ENCODE assay signal across 15 cellular contexts in genomic region chr14:91714805-91715204, GRCh38. TPM values are rescaled to one million over a fixed set of nuclear protein-coding genes. Genes with fewer than 3 reads are reported as not detected.
A peak's percentile ranks its signal among the peaks of the same experiment; 100 is the strongest.
DNase-seq lines count a peak whose midpoint lies in the region; ATAC-seq lines count a peak whose summit lies in the region.
"Had no signal": no experiment of that assay in that cellular context is flagged by ENCODE, and none has a peak within 500 bp of the region (broad histone marks: within the 10 kb centered on the region; RNA-seq: fewer than 3 reads in every experiment).

No MANE protein-coding gene starts in this region.

- no peaks in the 10 kb centered on the region for H3K27me3 Mint-ChIP-seq in activated naive CD4-positive, alpha-beta T cell treated with anti-CD3 and anti-CD28 coated beads for 36 hours (ENCODE audit: low read depth)
- H3K27me3 Mint-ChIP-seq in T-cell, result no peaks in the 10 kb centered on the region
- peaks cover 2% of the 10 kb centered on the region for H3K27me3 Mint-ChIP-seq in activated naive CD8-positive, alpha-beta T cell treated with anti-CD3 and anti-CD28 coated beads, Interleukin-2, amount 50 U/mL, for 24 hours

- CTCF ChIA-PET in activated naive CD4-positive, alpha-beta T cell treated with anti-CD3 and anti-CD28 coated beads for 36 hours (lab: Charles Lee), result interaction anchor here (0.5 to 1.9 kb wide), 7 partner anchors 12 to 196 kb away, joined by 3 to 10 read pairs (median 3); no protein-coding TSS in a partner anchor
- CTCF ChIA-PET in T-cell (lab: Charles Lee), result interaction anchor here (0.5 to 0.7 kb wide), 3 partner anchors 157 to 1237 kb away, joined by 3 to 4 read pairs (median 3); no protein-coding TSS in a partner anchor

- H3K27ac Mint-ChIP-seq in activated naive CD4-positive, alpha-beta T cell treated with anti-CD3 and anti-CD28 coated beads for 36 hours, result no peak overlapping the region
- peak overlapping the region; percentile 19 to 61 for H3K27ac Mint-ChIP-seq in T-cell
- no peak overlapping the region for H3K27ac Mint-ChIP-seq in activated naive CD8-positive, alpha-beta T cell treated with anti-CD3 and anti-CD28 coated beads, Interleukin-2, amount 50 U/mL, for 24 hours
- peak overlapping the region; percentile 82 for H3K27ac Mint-ChIP-seq in stimulated activated effector memory CD8-positive, alpha-beta T cell treated with anti-CD3 and anti-CD28 coated beads, Interleukin-12 subunit alpha, Interleukin-12 subunit beta, amount 100 ng/mL, for 72 hours

- POLR2A ChIA-PET in T-cell (lab: Charles Lee), result no interaction called here

- peak; percentile 70 for DNase-seq in activated naive CD4-positive, alpha-beta T cell treated with anti-CD3 and anti-CD28 coated beads for 36 hours
- no peak for DNase-seq in activated naive CD4-positive, alpha-beta T cell treated with Interleukin-2 at 50 U/mL for 16 hours
- DNase-seq in T-cell (peak in 33 of 34 experiments; percentile 5 to 68 (median 36)), kidney glomerular epithelial cell (lab: John Stamatoyannopoulos, UW) (no peak), NCI-H2227 treated with DMSO at 0.1 percent for 48 hours (lab: John Stamatoyannopoulos, UW) (no peak), cerebellar nuclear complex (lab: John Stamatoyannopoulos, UW) (no peak)
- peak; percentile 16 for DNase-seq in activated naive CD8-positive, alpha-beta T cell treated with anti-CD3 and anti-CD28 coated beads, Interleukin-2, amount 50 U/mL, for 24 hours
- no peak for DNase-seq in stimulated activated effector memory CD8-positive, alpha-beta T cell treated with anti-CD3 and anti-CD28 coated beads, Interleukin-12 subunit alpha, Interleukin-12 subunit beta, amount 100 ng/mL, for 72 hours (ENCODE audit: low spot score in 2 of 2)
- DNase-seq: brain microvascular endothelial cell, GM23248, islet precursor cell, KG1, NCI-H446, SHP77 treated with DMSO at 0.1 percent for 48 hours had no signal

- ATAC-seq in T-cell (replicated peaks in 1 of 4), result peak; percentile 79 to 99 (median 91)
- ATAC-seq in activated naive CD8-positive, alpha-beta T cell treated with anti-CD3 and anti-CD28 coated beads, Interleukin-2, amount 50 U/mL, for 24 hours, result no peak
- ATAC-seq in stimulated activated effector memory CD8-positive, alpha-beta T cell treated with anti-CD3 and anti-CD28 coated beads, Interleukin-12 subunit alpha, Interleukin-12 subunit beta, amount 100 ng/mL, for 72 hours, result peak; percentile 84
- ATAC-seq: esophagus mucosa had no signal

- H3K4me3 Mint-ChIP-seq in activated naive CD4-positive, alpha-beta T cell treated with anti-CD3 and anti-CD28 coated beads for 36 hours, result peak overlapping the region; percentile 29
- peak overlapping the region in 2 of 3 donors; percentile 25 to 56 for H3K4me3 Mint-ChIP-seq in T-cell
- H3K4me3 Mint-ChIP-seq in activated naive CD8-positive, alpha-beta T cell treated with anti-CD3 and anti-CD28 coated beads, Interleukin-2, amount 50 U/mL, for 24 hours, result no peak overlapping the region
- peak overlapping the region; percentile 50 for H3K4me3 Mint-ChIP-seq in stimulated activated effector memory CD8-positive, alpha-beta T cell treated with anti-CD3 and anti-CD28 coated beads, Interleukin-12 subunit alpha, Interleukin-12 subunit beta, amount 100 ng/mL, for 72 hours

- no peaks in the 10 kb centered on the region for H3K9me3 Mint-ChIP-seq in activated naive CD4-positive, alpha-beta T cell treated with anti-CD3 and anti-CD28 coated beads for 36 hours
- H3K9me3 Mint-ChIP-seq in T-cell, result no peaks in the 10 kb centered on the region
- no peaks in the 10 kb centered on the region for H3K9me3 Mint-ChIP-seq in activated naive CD8-positive, alpha-beta T cell treated with anti-CD3 and anti-CD28 coated beads, Interleukin-2, amount 50 U/mL, for 24 hours
- H3K9me3 Mint-ChIP-seq in stimulated activated effector memory CD8-positive, alpha-beta T cell treated with anti-CD3 and anti-CD28 coated beads, Interleukin-12 subunit alpha, Interleukin-12 subunit beta, amount 100 ng/mL, for 72 hours, result no peaks in the 10 kb centered on the region

- H3K4me1 Mint-ChIP-seq in activated naive CD4-positive, alpha-beta T cell treated with anti-CD3 and anti-CD28 coated beads for 36 hours (ENCODE audit: low read depth), result peaks cover 9% of the 10 kb centered on the region
- peaks cover 6 to 12% (median 10%) of the 10 kb centered on the region in 3 donors for H3K4me1 Mint-ChIP-seq in T-cell
- peaks cover 4% of the 10 kb centered on the region for H3K4me1 Mint-ChIP-seq in activated naive CD8-positive, alpha-beta T cell treated with anti-CD3 and anti-CD28 coated beads, Interleukin-2, amount 50 U/mL, for 24 hours
- H3K4me1 Mint-ChIP-seq in stimulated activated effector memory CD8-positive, alpha-beta T cell treated with anti-CD3 and anti-CD28 coated beads, Interleukin-12 subunit alpha, Interleukin-12 subunit beta, amount 100 ng/mL, for 72 hours, result no peaks in the 10 kb centered on the region

- intact Hi-C loops in activated naive CD4-positive, alpha-beta T cell treated with anti-CD3 and anti-CD28 coated beads for 36 hours (cut with micrococcal nuclease), result loop anchor here (1.0 to 5.0 kb wide), 2 partner anchors 177 to 196 kb away; no protein-coding TSS in a partner anchor

- H3K36me3 Mint-ChIP-seq in activated naive CD4-positive, alpha-beta T cell treated with anti-CD3 and anti-CD28 coated beads for 36 hours (ENCODE audit: low read depth), result no peaks in the 10 kb centered on the region
- H3K36me3 Mint-ChIP-seq in T-cell, result peaks cover 3% of the 10 kb centered on the region
- no peaks in the 10 kb centered on the region for H3K36me3 Mint-ChIP-seq in activated naive CD8-positive, alpha-beta T cell treated with anti-CD3 and anti-CD28 coated beads, Interleukin-2, amount 50 U/mL, for 24 hours (ENCODE audit: low read depth)
- H3K36me3 Mint-ChIP-seq in stimulated activated effector memory CD8-positive, alpha-beta T cell treated with anti-CD3 and anti-CD28 coated beads, Interleukin-12 subunit alpha, Interleukin-12 subunit beta, amount 100 ng/mL, for 72 hours, result no peaks in the 10 kb centered on the region

RNA-seq across cellular contexts. Expression of gene CATSPERB, which starts 17.1 kb away (rescaled TPM):
- under 1 TPM; 0.20 to 0.26 TPM for total RNA-seq in activated naive CD4-positive, alpha-beta T cell treated with anti-CD3 and anti-CD28 coated beads for 36 hours
- 1 to 10 TPM; 2.5 to 6.2 (median 4.0) TPM for total RNA-seq in T-cell

Comparison
In these comparisons a context has a peak if more than half of its experiments do, and no peak if none do; other contexts are left out.
1. DNase-seq: peak in activated naive CD4-positive, alpha-beta T cell treated with anti-CD3 and anti-CD28 coated beads for 36 hours (single experiment), T-cell (33 of 34) and activated naive CD8-positive, alpha-beta T cell treated with anti-CD3 and anti-CD28 coated beads, Interleukin-2, amount 50 U/mL, for 24 hours (single experiment); none in activated naive CD4-positive, alpha-beta T cell treated with Interleukin-2 at 50 U/mL for 16 hours (single experiment), stimulated activated effector memory CD8-positive, alpha-beta T cell treated with anti-CD3 and anti-CD28 coated beads, Interleukin-12 subunit alpha, Interleukin-12 subunit beta, amount 100 ng/mL, for 72 hours (0 of 2), kidney glomerular epithelial cell (single experiment), NCI-H2227 treated with DMSO at 0.1 percent for 48 hours (single experiment) and cerebellar nuclear complex (0 of 2).
2. H3K27ac Mint-ChIP-seq: peak in T-cell (2 of 2) and stimulated activated effector memory CD8-positive, alpha-beta T cell treated with anti-CD3 and anti-CD28 coated beads, Interleukin-12 subunit alpha, Interleukin-12 subunit beta, amount 100 ng/mL, for 72 hours (single experiment); none in activated naive CD4-positive, alpha-beta T cell treated with anti-CD3 and anti-CD28 coated beads for 36 hours (single experiment) and activated naive CD8-positive, alpha-beta T cell treated with anti-CD3 and anti-CD28 coated beads, Interleukin-2, amount 50 U/mL, for 24 hours (single experiment).